ENCODE assay signal across 12 cellular contexts in the genomic region with DNA sequence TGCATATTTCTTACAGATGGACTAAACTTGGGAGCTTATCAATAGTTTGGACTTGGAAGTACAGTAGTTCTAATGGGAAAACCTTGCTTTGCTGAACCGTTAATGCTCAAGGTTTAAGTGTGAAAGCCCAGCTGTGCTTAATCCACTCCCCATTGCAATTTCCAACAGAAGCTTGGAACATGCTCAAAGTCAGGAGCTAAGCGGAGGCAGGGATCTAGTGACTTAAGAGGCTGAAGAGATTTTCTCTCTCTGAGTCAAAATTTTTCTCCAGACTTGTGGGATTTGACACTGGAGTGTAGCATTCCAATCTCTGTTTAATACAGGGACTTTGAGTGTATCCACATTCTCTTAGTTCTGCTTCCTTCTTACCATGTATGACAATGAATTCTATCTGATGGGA.
DNase-seq lines count a peak whose midpoint lies in the region; ATAC-seq and TF ChIP-seq lines count a peak whose summit lies in the region.
"Had no signal": no experiment of that assay in that cellular context is flagged by ENCODE, and none has a peak within 500 bp of the region (broad histone marks: within the 10 kb centered on the region; RNA-seq: fewer than 3 reads in every experiment).

No MANE protein-coding gene starts in this region.

- DNase-seq in DMS 273 (lab: John Stamatoyannopoulos, UW; ENCODE audit: unreplicated experiment) = peak; percentile 26
- DNase-seq in DMS 273 treated with DMSO at 0.1 percent for 48 hours (lab: John Stamatoyannopoulos, UW) = no peak
- peak; percentile 23 for DNase-seq in astrocyte of the hippocampus (ENCODE audit: low read depth, low spot score)
- DNase-seq in kidney tubule cell (ENCODE audit: low spot score) = peak; percentile 13
- no peak for DNase-seq in type B pancreatic cell (ENCODE audit: extremely low spot score, unreplicated experiment)
- no peak for DNase-seq in hepatic stellate cell (ENCODE audit: low spot score)
- DNase-seq: NCI-H1105, NCI-H1694, NCI-H748 treated with DMSO at 0.1 percent for 48 hours had no signal

- no peak overlapping the region for H3K27ac Mint-ChIP-seq in type B pancreatic cell
- H3K27ac Mint-ChIP-seq: IgD-negative memory B cell had no signal

- H3K27me3 Mint-ChIP-seq in type B pancreatic cell = peaks cover 2% of the 10 kb centered on the region

- no peak for TF ChIP-seq CTCF in type B pancreatic cell (conservative IDR thresholded peaks at IDR 0.05)

- H3K36me3 Mint-ChIP-seq in type B pancreatic cell = no peaks in the 10 kb centered on the region
- H3K36me3 Mint-ChIP-seq: IgD-negative memory B cell had no signal

- H3K9me3 Mint-ChIP-seq in type B pancreatic cell = no peaks in the 10 kb centered on the region

- no peak overlapping the region for H3K4me3 Mint-ChIP-seq in type B pancreatic cell
- H3K4me3 Mint-ChIP-seq: IgD-negative memory B cell had no signal

- ATAC-seq in HG03521 (IDR thresholded peaks at IDR 0.05; ENCODE audit: unreplicated experiment) = no peak
- ATAC-seq in activated CD4-positive, CD25-positive, alpha-beta regulatory T cell treated with anti-CD3 and anti-CD28 coated beads, Interleukin-2, amount 50 U/mL, for 24 hours = no peak

- H3K4me1 Mint-ChIP-seq in type B pancreatic cell (ENCODE audit: unreplicated experiment) = no peaks in the 10 kb centered on the region

Comparison
In these comparisons a context has a peak if more than half of its experiments do, and no peak if none do; other contexts are left out.
1. DNase-seq: peak in DMS 273 (single experiment), astrocyte of the hippocampus (single experiment) and kidney tubule cell (single experiment); none in DMS 273 treated with DMSO at 0.1 percent for 48 hours (single experiment), type B pancreatic cell (single experiment) and hepatic stellate cell (single experiment).